In genomic region chr20:38238834-38239233, GRCh38 we compare ENCODE assay signal across 22 cellular contexts. TPM values are rescaled to one million over a fixed set of nuclear protein-coding genes. Genes with fewer than 3 reads are reported as not detected.
DNase-seq lines count a peak whose midpoint lies in the region; ATAC-seq, FAIRE-seq and TF ChIP-seq lines count a peak whose summit lies in the region.
"Had no signal": no experiment of that assay in that cellular context is flagged by ENCODE, and none has a peak within 500 bp of the region (broad histone marks: within the 10 kb centered on the region; RNA-seq: fewer than 3 reads in every experiment).

No MANE protein-coding gene starts in this region.

- H3K27ac ChIP-seq in RWPE2 (ENCODE audit: poor library complexity, severe bottlenecking) = no peak overlapping the region
- no peak overlapping the region for H3K27ac ChIP-seq in small intestine (ENCODE audit: low read depth in 1 of 2, low read length in 1 of 2)
- no peak overlapping the region for H3K27ac ChIP-seq in transverse colon
- H3K27ac ChIP-seq: GM23248 had no signal

- H3K27ac Mint-ChIP-seq in nephron = peak overlapping the region; percentile 12 to 74 (median 68)
- H3K27ac Mint-ChIP-seq: CD4-positive, CD25-positive, alpha-beta regulatory T cell; CD8-positive, alpha-beta memory T cell had no signal

- peaks cover 7% of the 10 kb centered on the region for H3K9me3 ChIP-seq in RWPE2 (ENCODE audit: severe bottlenecking)
- peaks cover 6% of the 10 kb centered on the region for H3K9me3 ChIP-seq in small intestine (ENCODE audit: control insufficient read depth, low read depth)
- peaks cover 3 to 11% of the 10 kb centered on the region in 2 donors for H3K9me3 ChIP-seq in transverse colon

- H3K9me3 Mint-ChIP-seq in nephron = peaks cover 17% of the 10 kb centered on the region

- in situ Hi-C loops in transverse colon (cut with MboI; ENCODE audit: low pct_ligation_motif_present in 1 of 4, low pct_unique_long_range_greater_than_20kb in 1 of 4, low sequenced_read_pairs in 3 of 4) = loop anchor here in 1 of 4 donors (25.0 kb wide), 1 partner anchor 677 kb away; no protein-coding TSS in a partner anchor

- WGBS in small intestine, 3 donors = 13 to 46% (median 21%) methylated on average over 3 of the region's 3 CpGs
- WGBS in transverse colon (ENCODE audit: low coverage in 1 of 2), 2 donors = 39 to 50% methylated on average over 1 to 3 of the region's 3 CpGs

- no peak for TF ChIP-seq CTCF in RWPE2 (IDR thresholded peaks at IDR 0.05; ENCODE audit: poor library complexity, severe bottlenecking)
- no peak for TF ChIP-seq CTCF in nephron (IDR thresholded peaks at IDR 0.05; ENCODE audit: unreplicated experiment in 3 of 3)
- no peak for TF ChIP-seq CTCF in transverse colon (IDR thresholded peaks at IDR 0.05)

- FAIRE-seq in small intestine (lab: Jason Lieb, UNC) = no peak
- FAIRE-seq: A204.1, D721Med, G401.6, GM12891, GM19239 had no signal

- no peak for TF ChIP-seq EP300 in transverse colon (IDR thresholded peaks at IDR 0.05; ENCODE audit: low read depth)

- H3K4me3 Mint-ChIP-seq in nephron = no peak overlapping the region
- H3K4me3 Mint-ChIP-seq: CD4-positive, CD25-positive, alpha-beta regulatory T cell; CD8-positive, alpha-beta memory T cell had no signal

- peaks cover 10% of the 10 kb centered on the region for H3K4me1 Mint-ChIP-seq in nephron
- H3K4me1 Mint-ChIP-seq: CD4-positive, CD25-positive, alpha-beta regulatory T cell; CD8-positive, alpha-beta memory T cell had no signal

- peak; percentile 73 for DNase-seq in HT-29 (ENCODE audit: low spot score)
- DNase-seq in RWPE2 (ENCODE audit: low spot score) = no peak
- DNase-seq in small intestine = peak; percentile 14
- DNase-seq in transverse colon = no peak
- DNase-seq in Right ventricle myocardium inferior (ENCODE audit: missing footprints) = no peak
- DNase-seq in RKO (ENCODE audit: low spot score) = no peak
- DNase-seq: ACHN; BE2C; C1 segment of cervical spinal cord; CD4-positive, CD25-positive, alpha-beta regulatory T cell; CD8-positive, alpha-beta memory T cell; COR-L47; GM23248; IMR-90 had no signal

- H3K4me1 ChIP-seq in RWPE2 (ENCODE audit: insufficient read depth, poor library complexity, severe bottlenecking) (no peaks in the 10 kb centered on the region), small intestine (ENCODE audit: control insufficient read depth in 2 of 2, insufficient read depth in 1 of 2, low read depth in 1 of 2, low read length in 1 of 2) (no peaks in the 10 kb centered on the region), transverse colon (no peaks in the 10 kb centered on the region)
- H3K4me1 ChIP-seq: BE2C, HAP-1 had no signal

- no peaks in the 10 kb centered on the region for H3K36me3 ChIP-seq in RWPE2 (ENCODE audit: low read depth)
- no peaks in the 10 kb centered on the region for H3K36me3 ChIP-seq in small intestine (ENCODE audit: control insufficient read depth in 2 of 2, insufficient read depth in 2 of 2, low read length in 2 of 2)
- no peaks in the 10 kb centered on the region for H3K36me3 ChIP-seq in transverse colon
- H3K36me3 ChIP-seq: BE2C, HAP-1 had no signal

- peaks cover 11% of the 10 kb centered on the region for H3K36me3 Mint-ChIP-seq in nephron (ENCODE audit: low read depth)
- H3K36me3 Mint-ChIP-seq: CD4-positive, CD25-positive, alpha-beta regulatory T cell; CD8-positive, alpha-beta memory T cell had no signal

- no peak for TF ChIP-seq POLR2A in transverse colon (IDR thresholded peaks at IDR 0.05)

- H3K4me3 ChIP-seq in RWPE2 (ENCODE audit: severe bottlenecking) (no peak overlapping the region), small intestine (ENCODE audit: low read depth in 1 of 2, low read length in 2 of 2) (no peak overlapping the region), transverse colon (no peak overlapping the region)
- H3K4me3 ChIP-seq: GM23248, HAP-1 had no signal

- H3K27me3 Mint-ChIP-seq in nephron (ENCODE audit: low read depth) = peaks cover 7% of the 10 kb centered on the region
- H3K27me3 Mint-ChIP-seq: CD4-positive, CD25-positive, alpha-beta regulatory T cell had no signal

- intact Hi-C loops in transverse colon (cut with DNase I; ENCODE audit: low total_unique reads) = no loop called here
- intact Hi-C loops in Right ventricle myocardium inferior (cut with DNase I) = no loop called here

- H3K27me3 ChIP-seq in RWPE2 (ENCODE audit: insufficient read depth, poor library complexity, severe bottlenecking) (no peaks in the 10 kb centered on the region), small intestine (ENCODE audit: control insufficient read depth in 2 of 2, insufficient read depth in 2 of 2, low read length in 2 of 2) (peaks cover 0 to 3% of the 10 kb centered on the region in 2 donors), transverse colon (no peaks in the 10 kb centered on the region)
- H3K27me3 ChIP-seq: BE2C had no signal

- peak; percentile 20; the same call in 1 of the 3 replicates for ATAC-seq in RWPE2 (ENCODE audit: low read depth)
- ATAC-seq in Right ventricle myocardium inferior = no peak

RNA-seq across cellular contexts. Expression of gene KIAA1755, which starts 21.7 kb away (rescaled TPM):
- total RNA-seq in HT-29 (2014; rRNA removed; shearing (Covaris generic)) = 0.05 TPM in 1 of 2 replicates, not detected in the other
- 1 to 10 TPM in 2 of 3 donors, under 1 TPM in 1; 0.45 to 1.7 (median 1.4) TPM for polyA plus RNA-seq in small intestine
- total RNA-seq in transverse colon (10 to 100 TPM in 1 of 4 donors, 1 to 10 TPM in 3; 1.6 to 20.2 (median 3.7) TPM), Right ventricle myocardium inferior (7.9 TPM)
- total RNA-seq: CD4-positive, CD25-positive, alpha-beta regulatory T cell; CD8-positive, alpha-beta memory T cell; H4 had no signal
- polyA plus RNA-seq: CD4-positive, CD25-positive, alpha-beta regulatory T cell; CD8-positive, alpha-beta memory T cell had no signal

Comparison
In these comparisons a context has a peak if more than half of its experiments do, and no peak if none do; other contexts are left out.
1. DNase-seq: peak in HT-29 (single experiment) and small intestine (single experiment); none in RWPE2 (single experiment), transverse colon (single experiment), Right ventricle myocardium inferior (single experiment) and RKO (single experiment).